19 cellular contexts compared by ENCODE assay signal in the genomic region with DNA sequence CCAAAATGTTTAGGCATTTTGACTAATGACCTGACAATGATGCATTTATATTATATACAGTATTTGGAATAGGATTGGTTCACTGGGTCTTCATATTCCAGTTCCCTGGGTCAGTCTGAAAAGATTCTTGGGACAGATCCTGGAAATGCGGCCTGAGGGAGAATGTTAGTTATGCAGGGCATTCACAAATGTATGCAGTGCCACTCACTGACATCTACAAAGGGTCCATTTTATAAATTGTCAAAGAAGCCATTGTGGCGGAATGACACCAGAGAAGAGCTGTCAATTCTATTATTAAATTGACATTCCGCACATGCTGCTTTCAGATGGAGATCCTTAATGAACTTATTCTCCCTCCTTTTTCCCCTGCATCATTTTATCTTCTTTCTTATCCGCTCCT.
"Had no signal": no experiment of that assay in that cellular context is flagged by ENCODE, and none has a peak within 500 bp of the region (broad histone marks: within the 10 kb centered on the region; RNA-seq: fewer than 3 reads in every experiment).

No MANE protein-coding gene starts in this region.

- H3K27me3 ChIP-seq: cardiac muscle cell, heart right ventricle, sigmoid colon had no signal

- DNase-seq: activated CD4-positive, alpha-beta memory T cell treated with anti-CD3 and anti-CD28 coated beads, Interleukin-2, amount 10 ng/mL, durations not matched to agents 7 days and 5 days; activated CD4-positive, alpha-beta T cell treated with anti-CD3 and anti-CD28 coated beads for 36 hours; activated CD8-positive, alpha-beta memory T cell treated with anti-CD3 and anti-CD28 coated beads, Interleukin-2, amount 50 U/mL, for 4 hours; activated naive CD8-positive, alpha-beta T cell treated with anti-CD3 and anti-CD28 coated beads, Interleukin-2, amount 10 ng/mL, durations not matched to agents 7 days and 5 days; activated T-cell treated with anti-CD3 and anti-CD28 coated beads, Interleukin-2, amount 50 U/mL, for 72 hours; aorta; foreskin keratinocyte; heart right ventricle; kidney glomerular epithelial cell; naive thymus-derived CD8-positive, alpha-beta T cell; occipital lobe; psoas muscle; sigmoid colon; stimulated activated CD4-positive, alpha-beta T cell treated with anti-CD3 and anti-CD28 coated beads, Interleukin-2, amount 100 ng/mL, for 48 hours; stimulated activated CD8-positive, alpha-beta memory T cell treated with anti-CD3 and anti-CD28 coated beads, Interleukin-4, amount 100 ng/mL, for 48 hours; stimulated activated naive CD8-positive, alpha-beta T cell treated with anti-CD3 and anti-CD28 coated beads, Interleukin-15, Interleukin-2, amounts not matched to agents 100 U/mL and 50 U/mL, for 24 hours; T-helper 9 cell had no signal

- H3K4me3 ChIP-seq: cardiac muscle cell, heart right ventricle, psoas muscle, sigmoid colon, thoracic aorta had no signal

- H3K4me1 ChIP-seq: foreskin keratinocyte, heart right ventricle, psoas muscle had no signal

- ATAC-seq: activated CD4-positive, alpha-beta T cell treated with anti-CD3 and anti-CD28 coated beads for 36 hours; activated T-cell treated with anti-CD3 and anti-CD28 coated beads, Interleukin-2, amount 50 U/mL, for 72 hours; foreskin keratinocyte; heart right ventricle; naive thymus-derived CD8-positive, alpha-beta T cell; psoas muscle; stimulated activated naive CD8-positive, alpha-beta T cell treated with anti-CD3 and anti-CD28 coated beads, Interleukin-15, Interleukin-2, amounts not matched to agents 100 U/mL and 50 U/mL, for 24 hours had no signal

- H3K9me3 ChIP-seq: heart right ventricle, psoas muscle, sigmoid colon, thoracic aorta had no signal

- H3K27ac ChIP-seq: cardiac muscle cell, foreskin keratinocyte, heart right ventricle, psoas muscle, thoracic aorta had no signal

- H3K36me3 ChIP-seq: cardiac muscle cell, heart right ventricle, sigmoid colon, thoracic aorta had no signal
